Comparison of ENCODE assay signal across 1 cellular context in genomic region chr12:56374726-56375597, GRCh38.
TF ChIP-seq lines count a peak whose summit lies in the region.

No MANE protein-coding gene starts in this region.

TF ChIP-seq in K562, 482 proteins besides CTCF, POLR2A, EP300 and RAD21:
- TF ChIP-seq ZBTB11 (CRISPR knock-in tag; IDR thresholded peaks at IDR 0.05) (no peak), ZNF398 (CRISPR knock-in tag; IDR thresholded peaks at IDR 0.05) (no peak), MTA3 (IDR thresholded peaks at IDR 0.05; ENCODE audit: borderline replicate concordance) (no peak), NR3C1 (CRISPR knock-in tag; IDR thresholded peaks at IDR 0.05) (no peak), BCL6 (CRISPR knock-in tag; IDR thresholded peaks at IDR 0.05) (no peak), HOXB6 (CRISPR knock-in tag; IDR thresholded peaks at IDR 0.05; ENCODE audit: borderline replicate concordance) (no peak)
